In genomic region chr12:88111074-88111652, GRCh38 we compare ENCODE assay signal across 1 cellular context.
TF ChIP-seq lines count a peak whose summit lies in the region.

No MANE protein-coding gene starts in this region.

TF ChIP-seq in HCT116, 20 proteins besides CTCF, POLR2A, EP300 and RAD21 (continued from another document):
- no peak for TF ChIP-seq REST (IDR thresholded peaks at IDR 0.05; ENCODE audit: low read depth)
- TF ChIP-seq ATF3 (IDR thresholded peaks at IDR 0.05): no peak
- TF ChIP-seq EGR1 (IDR thresholded peaks at IDR 0.05; ENCODE audit: low read depth): no peak
- TF ChIP-seq YY1 (IDR thresholded peaks at IDR 0.05; ENCODE audit: extremely low read depth, insufficient replicate concordance, low read depth, low read length): no peak
- TF ChIP-seq SIN3A (IDR thresholded peaks at IDR 0.05; ENCODE audit: low read depth): no peak
